In genomic region chr3:66363133-66363532, GRCh38 we compare ENCODE assay signal across 22 cellular contexts.
DNase-seq lines count a peak whose midpoint lies in the region; ATAC-seq and TF ChIP-seq lines count a peak whose summit lies in the region.
"Had no signal": no experiment of that assay in that cellular context is flagged by ENCODE, and none has a peak within 500 bp of the region (broad histone marks: within the 10 kb centered on the region; RNA-seq: fewer than 3 reads in every experiment).

No MANE protein-coding gene starts in this region.

- no peaks in the 10 kb centered on the region for H3K9me3 ChIP-seq in WERI-Rb-1 (ENCODE audit: severe bottlenecking)
- H3K9me3 ChIP-seq: adrenal gland, MG63, pancreas, tibial nerve had no signal

- no peak for ATAC-seq in HG03378 (IDR thresholded peaks at IDR 0.05; ENCODE audit: unreplicated experiment)
- ATAC-seq: activated CD4-positive, alpha-beta T cell treated with anti-CD3 and anti-CD28 coated beads for 36 hours; activated T-cell treated with anti-CD3 and anti-CD28 coated beads, Interleukin-2, amount 50 U/mL, for 4 hours; naive thymus-derived CD4-positive, alpha-beta T cell; pancreas had no signal

- H3K36me3 ChIP-seq in WERI-Rb-1: no peaks in the 10 kb centered on the region
- H3K36me3 ChIP-seq: adrenal gland, MG63, pancreas, tibial nerve had no signal

- TF ChIP-seq CTCF in WERI-Rb-1 (IDR thresholded peaks at IDR 0.05; ENCODE audit: low read depth, low read length): no peak

- DNase-seq in M059J (ENCODE audit: low read depth) (peak; percentile 3), WERI-Rb-1 (peak; percentile 64), iris pigment epithelial cell (ENCODE audit: low read depth) (peak; percentile 75), retina (peak; percentile 42), nucleus accumbens (lab: John Stamatoyannopoulos, UW) (no peak), NCI-H748 (lab: John Stamatoyannopoulos, UW; ENCODE audit: unreplicated experiment) (no peak)
- DNase-seq: activated CD4-positive, alpha-beta T cell treated with anti-CD3 and anti-CD28 coated beads for 36 hours; activated CD8-positive, alpha-beta memory T cell treated with anti-CD3 and anti-CD28 coated beads for 24 hours; activated T-cell treated with anti-CD3 and anti-CD28 coated beads, Interleukin-2, amount 50 U/mL, for 4 hours; adrenal gland; CD4-positive, CD25-positive, alpha-beta regulatory T cell; kidney; mammary epithelial cell; MG63; naive thymus-derived CD4-positive, alpha-beta T cell; NCI-H2081; NCI-H226; NCI-H774; OCI-M1; pancreas had no signal

- no peak overlapping the region for H3K4me3 ChIP-seq in WERI-Rb-1 (ENCODE audit: low read depth, low read length)
- H3K4me3 ChIP-seq: adrenal gland, MG63, pancreas, tibial nerve had no signal

- no peaks in the 10 kb centered on the region for H3K27me3 ChIP-seq in WERI-Rb-1 (ENCODE audit: insufficient read depth, low read depth, severe bottlenecking)
- H3K27me3 ChIP-seq: adrenal gland, MG63, pancreas, tibial nerve had no signal

- H3K27ac ChIP-seq in WERI-Rb-1: no peak overlapping the region
- H3K27ac ChIP-seq: adrenal gland, pancreas, tibial nerve had no signal

Comparison
In these comparisons a context has a peak if more than half of its experiments do, and no peak if none do; other contexts are left out.
1. DNase-seq: peak in M059J (single experiment), WERI-Rb-1 (single experiment), iris pigment epithelial cell (single experiment) and retina (single experiment); none in nucleus accumbens (0 of 56) and NCI-H748 (single experiment).